ENCODE assay signal across 27 cellular contexts in genomic region chr3:28386049-28386448, GRCh38. TPM values are rescaled to one million over a fixed set of nuclear protein-coding genes. Genes with fewer than 3 reads are reported as not detected.
"Had no signal": no experiment of that assay in that cellular context is flagged by ENCODE, and none has a peak within 500 bp of the region (broad histone marks: within the 10 kb centered on the region; RNA-seq: fewer than 3 reads in every experiment).

No MANE protein-coding gene starts in this region.

- H3K4me1 ChIP-seq: gastroesophageal sphincter, testis, transverse colon, uterus had no signal

- DNase-seq: activated B cell treated with CpG ODN at 0.5 μM for 24 hours; activated CD4-positive, alpha-beta T cell treated with anti-CD3 and anti-CD28 coated beads, Interleukin-2, amount 50 U/mL, for 1 hour; activated CD8-positive, alpha-beta T cell treated with anti-CD3 and anti-CD28 coated beads for 36 hours; activated gamma-delta T cell treated with Interleukin-2 at 50 U/mL for 16 hours; activated naive CD4-positive, alpha-beta T cell treated with anti-CD3 and anti-CD28 coated beads, Interleukin-2, amount 50 U/mL, for 16 hours; activated T-cell treated with anti-CD3 and anti-CD28 coated beads, Interleukin-2, amount 50 U/mL, for 4 hours; amygdala; caudate nucleus; cortex of kidney; effector memory CD8-positive, alpha-beta T cell; erythroblast; hippocampal formation; immature natural killer cell; kidney; naive B cell; nephron progenitor cell; stimulated activated CD4-positive, alpha-beta T cell treated with anti-CD3 and anti-CD28 coated beads, Interleukin-12 subunit alpha, Interleukin-12 subunit beta, amount 100 ng/mL, for 4 hours; stimulated activated CD4-positive, alpha-beta T cell treated with anti-CD3 and anti-CD28 coated beads, Interleukin-4, amount 100 ng/mL, for 1 hour; stimulated activated naive CD8-positive, alpha-beta T cell treated with anti-CD3 and anti-CD28 coated beads, Interleukin-15, Interleukin-2, amounts not matched to agents 100 U/mL and 50 U/mL, for 24 hours; testis; transverse colon; uterus had no signal

- H3K9me3 ChIP-seq: gastroesophageal sphincter, testis, transverse colon, uterus had no signal

- ATAC-seq: activated CD8-positive, alpha-beta T cell treated with anti-CD3 and anti-CD28 coated beads for 36 hours; activated T-cell treated with anti-CD3 and anti-CD28 coated beads, Interleukin-2, amount 50 U/mL, for 4 hours; activated T-helper 17 cell treated with anti-CD3 and anti-CD28 coated beads, Interleukin-2, amount 50 U/mL, for 72 hours; effector memory CD8-positive, alpha-beta T cell; gastroesophageal sphincter; sciatic nerve; stimulated activated naive CD8-positive, alpha-beta T cell treated with anti-CD3 and anti-CD28 coated beads, Interleukin-15, Interleukin-2, amounts not matched to agents 100 U/mL and 50 U/mL, for 24 hours had no signal

- H3K27me3 ChIP-seq: gastroesophageal sphincter, neutrophil, testis, transverse colon, uterus had no signal

- H3K4me3 ChIP-seq: gastroesophageal sphincter, skin epidermis, testis, transverse colon, uterus had no signal

- H3K27ac ChIP-seq: gastroesophageal sphincter, neutrophil, skin epidermis, testis, transverse colon, uterus had no signal

- H3K36me3 ChIP-seq: gastroesophageal sphincter, neutrophil, transverse colon, uterus had no signal

- FAIRE-seq: kidney had no signal

RNA-seq across cellular contexts. Expression of gene ZCWPW2, which starts 37.5 kb away (rescaled TPM):
- total RNA-seq: activated B cell treated with CpG ODN at 0.5 μM for 24 hours; activated T-cell treated with anti-CD3 and anti-CD28 coated beads, Interleukin-2, amount 50 U/mL, for 4 hours had no signal
